Comparison of ENCODE assay signal across 8 cellular contexts in genomic region chr12:77925536-77926108, GRCh38.
DNase-seq lines count a peak whose midpoint lies in the region; FAIRE-seq and TF ChIP-seq lines count a peak whose summit lies in the region.

No MANE protein-coding gene starts in this region.

- H3F3A ChIP-seq in OCI-LY1 (ENCODE audit: insufficient read depth, low read length): no peaks in the 10 kb centered on the region

- intact Hi-C loops in kidney (cut with DNase I): no loop called here

- H3K27ac ChIP-seq in OCI-LY1 (ENCODE audit: low read depth, low read length, poor library complexity, severe bottlenecking) (no peak overlapping the region), kidney (ENCODE audit: low read depth in 2 of 2, low read length in 2 of 2) (no peak overlapping the region)

- FAIRE-seq in bronchial epithelial cell (lab: Jason Lieb, UNC) (no peak), kidney (lab: Jason Lieb, UNC) (peak; percentile 39)

- no peaks in the 10 kb centered on the region for H3K79me2 ChIP-seq in OCI-LY1 (ENCODE audit: insufficient read depth, low read length)

- in situ Hi-C loops in HAP-1 (cut with MboI; ENCODE audit: low sequenced_read_pairs): loop anchor here (5.0 kb wide), 1 partner anchor 203 kb away; no protein-coding TSS in a partner anchor

- H3K27me3 ChIP-seq in HAP-1 (ENCODE audit: low read depth) (no peaks in the 10 kb centered on the region), OCI-LY1 (ENCODE audit: insufficient read depth, low read length) (no peaks in the 10 kb centered on the region), bronchial epithelial cell (ENCODE audit: control insufficient read depth, insufficient read depth, low read length) (no peaks in the 10 kb centered on the region)

- no peaks in the 10 kb centered on the region for H3K9me2 ChIP-seq in OCI-LY1 (ENCODE audit: low read depth, low read length)

- TF ChIP-seq CTCF in OCI-LY1 (IDR thresholded peaks at IDR 0.05; ENCODE audit: low read length) (peak; percentile 100), bronchial epithelial cell (IDR thresholded peaks at IDR 0.05; ENCODE audit: insufficient read depth, low read length, severe bottlenecking) (peak; percentile 95), kidney (IDR thresholded peaks at IDR 0.05; ENCODE audit: borderline replicate concordance, extremely low read depth, insufficient read depth) (peak; percentile 71)

- H3K4me3 ChIP-seq in HAP-1: no peak overlapping the region
- H3K4me3 ChIP-seq in OCI-LY1 (ENCODE audit: low read depth, low read length, poor library complexity, severe bottlenecking): no peak overlapping the region
- no peak overlapping the region for H3K4me3 ChIP-seq in bronchial epithelial cell (ENCODE audit: low read depth, low read length)
- peak overlapping the region in 1 of 2 donors; percentile 23 for H3K4me3 ChIP-seq in kidney (ENCODE audit: low read length in 2 of 2)

- H3K4me2 ChIP-seq in OCI-LY1 (ENCODE audit: low read length): no peak overlapping the region

- no peaks in the 10 kb centered on the region for H4K20me1 ChIP-seq in OCI-LY1 (ENCODE audit: insufficient read depth, low read length)

- H3K9ac ChIP-seq in OCI-LY1 (ENCODE audit: low read length) (no peak overlapping the region), kidney (ENCODE audit: low read length in 2 of 2) (no peak overlapping the region)

- H3K36me3 ChIP-seq in HAP-1 (replicated peaks): no peaks in the 10 kb centered on the region
- H3K36me3 ChIP-seq in OCI-LY1 (ENCODE audit: insufficient read depth, low read length): no peaks in the 10 kb centered on the region
- H3K36me3 ChIP-seq in bronchial epithelial cell (ENCODE audit: control insufficient read depth, insufficient read depth, low read length): no peaks in the 10 kb centered on the region
- H3K36me3 ChIP-seq in kidney (ENCODE audit: control insufficient read depth in 1 of 2, insufficient read depth in 2 of 2, low read length in 2 of 2): no peaks in the 10 kb centered on the region

- peak; percentile 15 for DNase-seq in stimulated activated CD4-positive, alpha-beta T cell treated with anti-CD3 and anti-CD28 coated beads, Interleukin-1b, Interleukin-23, amount 100 ng/mL, for 48 hours
- no peak for DNase-seq in stimulated activated CD4-positive, alpha-beta T cell treated with anti-CD3 and anti-CD28 coated beads, Interleukin-4, amount 100 ng/mL, for 1 hour
- DNase-seq in HAP-1 (ENCODE audit: low spot score in 2 of 2): peak; percentile 91 to 99
- DNase-seq in Kasumi-1 (lab: John Stamatoyannopoulos, UW): peak; percentile 82 to 84
- peak; percentile 90 for DNase-seq in bronchial epithelial cell (ENCODE audit: low read depth)
- peak; percentile 73 for DNase-seq in kidney
- peak; percentile 88 for DNase-seq in stromal cell of bone marrow (ENCODE audit: low read depth)

- H2AFZ ChIP-seq in OCI-LY1 (ENCODE audit: low read length): no peak overlapping the region

- H3K9me3 ChIP-seq in HAP-1 (no peaks in the 10 kb centered on the region), OCI-LY1 (ENCODE audit: low read length) (no peaks in the 10 kb centered on the region), kidney (ENCODE audit: control insufficient read depth in 1 of 2, low read length in 2 of 2) (no peaks in the 10 kb centered on the region)

- H3K4me1 ChIP-seq in HAP-1 (peaks cover 22% of the 10 kb centered on the region), OCI-LY1 (ENCODE audit: insufficient read depth, low read length, severe bottlenecking) (peaks cover 29% of the 10 kb centered on the region), kidney (ENCODE audit: control insufficient read depth in 1 of 2, insufficient read depth in 1 of 2, low read depth in 1 of 2, low read length in 2 of 2) (no peaks in the 10 kb centered on the region)
